ENCODE assay signal across 1 cellular context in genomic region chr16:81738831-81739496, GRCh38.
A peak's percentile ranks its signal among the peaks of the same experiment; 100 is the strongest.
TF ChIP-seq lines count a peak whose summit lies in the region.

No MANE protein-coding gene starts in this region.

TF ChIP-seq in K562, 482 proteins besides CTCF, POLR2A, EP300 and RAD21 (continued from another document):
- TF ChIP-seq ID3 (CRISPR knock-in tag; IDR thresholded peaks at IDR 0.05) = no peak
- TF ChIP-seq ID3 (tag; IDR thresholded peaks at IDR 0.05) = no peak
- peak; percentile 57 for TF ChIP-seq ZFX (CRISPR knock-in tag; IDR thresholded peaks at IDR 0.05)
- no peak for TF ChIP-seq PREB (CRISPR knock-in tag; IDR thresholded peaks at IDR 0.05)
- TF ChIP-seq ZNF668 (CRISPR knock-in tag; IDR thresholded peaks at IDR 0.05) = no peak
- no peak for TF ChIP-seq TEAD1 (CRISPR knock-in tag; IDR thresholded peaks at IDR 0.05)
- TF ChIP-seq ATF2 (CRISPR knock-in tag; IDR thresholded peaks at IDR 0.05) = no peak
- no peak for TF ChIP-seq KLF1 (tag; IDR thresholded peaks at IDR 0.05)
- no peak for TF ChIP-seq ZNF785 (CRISPR knock-in tag; IDR thresholded peaks at IDR 0.05)
- peak; percentile 38; the same call in 1 of the 2 replicates for TF ChIP-seq TCF3 (CRISPR knock-in tag; IDR thresholded peaks at IDR 0.05)
- peak; percentile 28; the same call in 1 of the 2 replicates for TF ChIP-seq ARID1B (IDR thresholded peaks at IDR 0.05)
- TF ChIP-seq MGA (IDR thresholded peaks at IDR 0.05) = no peak
- no peak for TF ChIP-seq TEAD2 (tag; IDR thresholded peaks at IDR 0.05)
- no peak for TF ChIP-seq TRIM28 (IDR thresholded peaks at IDR 0.05)
- no peak for TF ChIP-seq ZNF121 (CRISPR knock-in tag; conservative IDR thresholded peaks at IDR 0.05)
- peak; percentile 49; the same call in 1 of the 2 replicates for TF ChIP-seq RNF2 (IDR thresholded peaks at IDR 0.05)
- no peak for TF ChIP-seq DPF2 (IDR thresholded peaks at IDR 0.05)
- no peak for TF ChIP-seq EP400 (IDR thresholded peaks at IDR 0.05)
- no peak for TF ChIP-seq ELF2 (CRISPR knock-in tag; IDR thresholded peaks at IDR 0.05)
- 0 out of 2 replicates have a peak, but pooled peaks have one; percentile 42 for TF ChIP-seq CBFA2T3 (IDR thresholded peaks at IDR 0.05)
- peak in 1 of 2 experiments; percentile 29; a peak in 1 of 4 replicates for TF ChIP-seq TBL1XR1 (IDR thresholded peaks at IDR 0.05; ENCODE audit: low read length in 2 of 2)
- TF ChIP-seq YY1 (IDR thresholded peaks at IDR 0.05; ENCODE audit: borderline replicate concordance in 1 of 3, control insufficient read depth in 1 of 3, extremely low read depth in 1 of 3, insufficient read depth in 3 of 3, insufficient read length in 1 of 3, insufficient replicate concordance in 2 of 3, low read depth in 1 of 3, low read length in 2 of 3) = no peak
- TF ChIP-seq HOMEZ (CRISPR knock-in tag; IDR thresholded peaks at IDR 0.05) = no peak
- TF ChIP-seq TAF1 (IDR thresholded peaks at IDR 0.05; ENCODE audit: control insufficient read depth, extremely low read depth, insufficient read depth, low read length, severe bottlenecking) = no peak
- no peak for TF ChIP-seq ZBTB43 (CRISPR knock-in tag; IDR thresholded peaks at IDR 0.05)
- TF ChIP-seq NR2C2 (CRISPR knock-in tag; IDR thresholded peaks at IDR 0.05) = no peak
- TF ChIP-seq NR2C2 (tag; IDR thresholded peaks at IDR 0.05) = no peak
- no peak for TF ChIP-seq ZNF696 (CRISPR knock-in tag; conservative IDR thresholded peaks at IDR 0.05)
